ENCODE assay signal across 27 cellular contexts in the genomic region with DNA sequence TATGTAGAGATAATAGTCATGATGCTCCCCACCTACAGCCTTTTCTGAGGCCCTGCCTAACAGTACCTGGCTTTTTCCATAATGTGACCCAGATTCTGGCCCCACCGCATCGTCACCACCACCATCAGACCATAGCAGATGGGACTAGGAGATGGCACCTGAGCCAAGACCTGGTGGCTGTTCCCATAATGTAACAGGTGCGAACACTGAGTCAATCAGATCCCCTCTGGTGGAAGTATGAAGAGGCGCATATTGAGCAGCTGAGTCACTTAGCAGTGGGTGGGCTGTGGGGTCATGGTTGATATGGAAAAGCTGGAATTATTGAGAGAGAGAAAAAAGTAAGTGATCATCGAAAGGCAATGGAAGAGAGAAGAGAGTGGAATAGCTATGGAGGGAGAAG.
"Had no signal": no experiment of that assay in that cellular context is flagged by ENCODE, and none has a peak within 500 bp of the region (broad histone marks: within the 10 kb centered on the region; RNA-seq: fewer than 3 reads in every experiment).

No MANE protein-coding gene starts in this region.

- H3K9me3 Mint-ChIP-seq: activated CD4-positive, alpha-beta T cell treated with anti-CD3 and anti-CD28 coated beads, Interleukin-2, amount 10 ng/mL, durations not matched to agents 24 days and 14 days; activated CD8-positive, alpha-beta T cell treated with anti-CD3 and anti-CD28 coated beads for 36 hours; activated naive CD4-positive, alpha-beta T cell treated with anti-CD3 and anti-CD28 coated beads, Interleukin-2, amount 50 U/mL, for 24 hours; T-helper 1 cell treated with Interleukin-12 subunit alpha and Interleukin-12 subunit beta and Interleukin-4 antibody, amounts not matched to agents 30 μg/mL and 1 μg/mL, for 36 hours; T-helper 2 cell treated with Interferon-gamma antibody and Interleukin-4, amounts not matched to agents 5 μg/mL and 100 μg/mL, for 36 hours had no signal

- H3K27me3 ChIP-seq: ascending aorta, cardiac muscle cell, SJCRH30 had no signal

- H3K4me1 Mint-ChIP-seq: activated CD4-positive, alpha-beta T cell treated with anti-CD3 and anti-CD28 coated beads, Interleukin-2, amount 10 ng/mL, durations not matched to agents 24 days and 14 days; activated naive CD4-positive, alpha-beta T cell treated with anti-CD3 and anti-CD28 coated beads, Interleukin-2, amount 50 U/mL, for 24 hours; activated naive CD8-positive, alpha-beta T cell treated with anti-CD3 and anti-CD28 coated beads, Interleukin-2, amount 10 ng/mL, durations not matched to agents 7 days and 5 days; activated T-helper 17 cell treated with anti-CD3 and anti-CD28 coated beads, Interleukin-2, amount 50 U/mL, for 72 hours had no signal

- H3K4me1 ChIP-seq: ascending aorta, SJCRH30 had no signal

- H3K27me3 Mint-ChIP-seq: activated CD4-positive, alpha-beta T cell treated with anti-CD3 and anti-CD28 coated beads, Interleukin-2, amount 10 ng/mL, durations not matched to agents 24 days and 14 days; activated naive CD8-positive, alpha-beta T cell treated with anti-CD3 and anti-CD28 coated beads, Interleukin-2, amount 10 ng/mL, durations not matched to agents 7 days and 5 days had no signal

- H3K27ac ChIP-seq: ascending aorta, cardiac muscle cell, SJCRH30, SK-N-MC had no signal

- H3K27ac Mint-ChIP-seq: activated CD4-positive, alpha-beta T cell treated with anti-CD3 and anti-CD28 coated beads, Interleukin-2, amount 10 ng/mL, durations not matched to agents 24 days and 14 days; activated CD8-positive, alpha-beta T cell treated with anti-CD3 and anti-CD28 coated beads for 36 hours; activated naive CD4-positive, alpha-beta T cell treated with anti-CD3 and anti-CD28 coated beads, Interleukin-2, amount 50 U/mL, for 24 hours; activated naive CD8-positive, alpha-beta T cell treated with anti-CD3 and anti-CD28 coated beads, Interleukin-2, amount 10 ng/mL, durations not matched to agents 7 days and 5 days; activated T-cell treated with anti-CD3 and anti-CD28 coated beads, Interleukin-2, amount 50 U/mL, for 72 hours; activated T-helper 17 cell treated with anti-CD3 and anti-CD28 coated beads, Interleukin-2, amount 50 U/mL, for 72 hours; T-helper 1 cell treated with Interleukin-12 subunit alpha and Interleukin-12 subunit beta and Interleukin-4 antibody, amounts not matched to agents 30 μg/mL and 1 μg/mL, for 36 hours; T-helper 2 cell treated with Interferon-gamma antibody and Interleukin-4, amounts not matched to agents 5 μg/mL and 100 μg/mL, for 36 hours had no signal

- H3K36me3 ChIP-seq: ascending aorta, cardiac muscle cell, SJCRH30 had no signal

- DNase-seq: activated CD4-positive, alpha-beta T cell treated with anti-CD3 and anti-CD28 coated beads, Interleukin-2, amount 10 ng/mL, durations not matched to agents 24 days and 14 days; activated CD4-positive, alpha-beta T cell treated with anti-CD3 and anti-CD28 coated beads, Interleukin-2, amount 50 U/mL, for 4 hours; activated CD8-positive, alpha-beta T cell treated with anti-CD3 and anti-CD28 coated beads for 36 hours; activated effector memory CD4-positive, alpha-beta T cell treated with anti-CD3 and anti-CD28 coated beads, Interleukin-2, amount 50 U/mL, for 16 hours; activated naive CD4-positive, alpha-beta T cell; activated naive CD8-positive, alpha-beta T cell treated with anti-CD3 and anti-CD28 coated beads, Interleukin-2, amount 10 ng/mL, durations not matched to agents 7 days and 5 days; activated T-cell treated with anti-CD3 and anti-CD28 coated beads, Interleukin-2, amount 50 U/mL, for 1 hour; activated T-cell treated with anti-CD3 and anti-CD28 coated beads, Interleukin-2, amount 50 U/mL, for 72 hours; amygdala; NCI-H1105; NCI-H1417 treated with DMSO at 0.1 percent for 48 hours; NCI-H187 treated with DMSO at 0.1 percent for 48 hours; NCI-H2081; NCI-H2171 treated with DMSO at 0.1 percent for 48 hours; NCI-H2227 treated with DMSO at 0.1 percent for 48 hours; NCI-H446 treated with DMSO at 0.1 percent for 48 hours; NCI-H524 treated with DMSO at 0.1 percent for 48 hours; SHP77; SJCRH30 had no signal

- H3K36me3 Mint-ChIP-seq: activated naive CD4-positive, alpha-beta T cell treated with anti-CD3 and anti-CD28 coated beads, Interleukin-2, amount 50 U/mL, for 24 hours; activated naive CD8-positive, alpha-beta T cell treated with anti-CD3 and anti-CD28 coated beads, Interleukin-2, amount 10 ng/mL, durations not matched to agents 7 days and 5 days had no signal

- H3K4me3 Mint-ChIP-seq: activated CD4-positive, alpha-beta T cell treated with anti-CD3 and anti-CD28 coated beads, Interleukin-2, amount 10 ng/mL, durations not matched to agents 24 days and 14 days; activated CD8-positive, alpha-beta T cell treated with anti-CD3 and anti-CD28 coated beads for 36 hours; activated naive CD4-positive, alpha-beta T cell treated with anti-CD3 and anti-CD28 coated beads, Interleukin-2, amount 50 U/mL, for 24 hours; activated naive CD8-positive, alpha-beta T cell treated with anti-CD3 and anti-CD28 coated beads, Interleukin-2, amount 10 ng/mL, durations not matched to agents 7 days and 5 days; activated T-cell treated with anti-CD3 and anti-CD28 coated beads, Interleukin-2, amount 50 U/mL, for 72 hours; activated T-helper 17 cell treated with anti-CD3 and anti-CD28 coated beads, Interleukin-2, amount 50 U/mL, for 72 hours; T-helper 1 cell treated with Interleukin-12 subunit alpha and Interleukin-12 subunit beta and Interleukin-4 antibody, amounts not matched to agents 30 μg/mL and 1 μg/mL, for 36 hours; T-helper 2 cell treated with Interferon-gamma antibody and Interleukin-4, amounts not matched to agents 5 μg/mL and 100 μg/mL, for 36 hours had no signal

- H3K4me3 ChIP-seq: ascending aorta, cardiac muscle cell, K562, SJCRH30, SK-N-MC had no signal

- H3K9me3 ChIP-seq: ascending aorta, SJCRH30 had no signal
